In the genomic region with DNA sequence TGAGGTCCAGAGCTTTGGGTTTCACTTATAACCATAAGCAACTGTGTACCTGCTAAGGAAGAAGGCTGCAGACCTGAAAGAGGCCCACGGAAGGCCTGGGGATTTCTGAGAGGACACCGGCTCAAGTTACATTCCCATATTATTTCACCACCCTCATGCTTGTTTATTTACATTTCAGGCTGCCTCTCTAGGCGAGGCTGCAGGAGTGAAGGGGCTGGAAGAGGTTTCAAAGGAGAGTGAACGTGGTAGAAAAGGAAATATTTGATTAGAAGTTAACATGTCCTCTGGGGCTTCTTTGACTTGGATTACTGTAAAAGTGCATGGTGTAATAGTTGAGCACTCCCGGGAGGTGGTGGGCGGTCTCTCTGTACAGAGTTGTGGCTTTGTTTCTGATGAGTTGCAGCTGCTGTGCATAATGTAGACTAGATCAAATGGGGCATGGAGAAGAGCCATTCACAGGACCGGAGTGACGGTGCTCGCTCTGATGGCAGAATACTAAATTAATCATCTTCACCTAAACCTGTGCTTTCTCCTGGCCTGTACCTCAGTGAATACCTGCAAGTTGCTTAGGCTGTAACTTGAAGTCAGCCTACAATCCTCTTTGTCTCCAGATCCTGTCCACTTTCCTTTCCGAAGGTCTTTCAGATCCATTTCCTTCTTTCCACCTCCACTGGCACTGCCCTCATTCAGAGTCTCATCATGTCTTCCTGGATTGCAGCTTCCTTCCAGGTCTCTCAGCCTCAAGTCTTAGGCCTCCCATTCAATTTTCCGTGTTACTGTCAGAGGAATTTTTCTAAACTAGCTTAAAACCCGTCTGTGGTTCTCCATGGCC, we compare ENCODE assay signal across 1 cellular context.
TF ChIP-seq lines count a peak whose summit lies in the region.

No MANE protein-coding gene starts in this region.

TF ChIP-seq in HEK293, 187 proteins besides CTCF, POLR2A, EP300 and RAD21 (continued from another document and continues in another):
- TF ChIP-seq, protein P1, sequence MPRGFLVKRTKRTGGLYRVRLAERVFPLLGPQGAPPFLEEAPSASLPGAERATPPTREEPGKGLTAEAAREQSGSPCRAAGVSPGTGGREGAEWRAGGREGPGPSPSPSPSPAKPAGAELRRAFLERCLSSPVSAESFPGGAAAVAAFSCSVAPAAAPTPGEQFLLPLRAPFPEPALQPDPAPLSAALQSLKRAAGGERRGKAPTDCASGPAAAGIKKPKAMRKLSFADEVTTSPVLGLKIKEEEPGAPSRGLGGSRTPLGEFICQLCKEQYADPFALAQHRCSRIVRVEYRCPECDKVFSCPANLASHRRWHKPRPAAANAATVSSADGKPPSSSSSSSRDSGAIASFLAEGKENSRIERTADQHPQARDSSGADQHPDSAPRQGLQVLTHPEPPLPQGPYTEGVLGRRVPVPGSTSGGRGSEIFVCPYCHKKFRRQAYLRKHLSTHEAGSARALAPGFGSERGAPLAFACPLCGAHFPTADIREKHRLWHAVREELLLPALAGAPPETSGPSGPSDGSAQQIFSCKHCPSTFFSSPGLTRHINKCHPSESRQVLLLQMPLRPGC (tag by site-specific recombination; IDR thresholded peaks at IDR 0.05): peak; percentile 77; the same call in 1 of the 2 replicates
- peak; percentile 77; the same call in 1 of the 2 replicates for TF ChIP-seq ZNF423 (tag by site-specific recombination; IDR thresholded peaks at IDR 0.05)
- peak; percentile 82 for TF ChIP-seq ZNF2 (tag by site-specific recombination; IDR thresholded peaks at IDR 0.05)
- peak; percentile 34; the same call in 1 of the 2 replicates for TF ChIP-seq KLF7 (tag by site-specific recombination; IDR thresholded peaks at IDR 0.05; ENCODE audit: borderline replicate concordance)
- TF ChIP-seq, protein P2, sequence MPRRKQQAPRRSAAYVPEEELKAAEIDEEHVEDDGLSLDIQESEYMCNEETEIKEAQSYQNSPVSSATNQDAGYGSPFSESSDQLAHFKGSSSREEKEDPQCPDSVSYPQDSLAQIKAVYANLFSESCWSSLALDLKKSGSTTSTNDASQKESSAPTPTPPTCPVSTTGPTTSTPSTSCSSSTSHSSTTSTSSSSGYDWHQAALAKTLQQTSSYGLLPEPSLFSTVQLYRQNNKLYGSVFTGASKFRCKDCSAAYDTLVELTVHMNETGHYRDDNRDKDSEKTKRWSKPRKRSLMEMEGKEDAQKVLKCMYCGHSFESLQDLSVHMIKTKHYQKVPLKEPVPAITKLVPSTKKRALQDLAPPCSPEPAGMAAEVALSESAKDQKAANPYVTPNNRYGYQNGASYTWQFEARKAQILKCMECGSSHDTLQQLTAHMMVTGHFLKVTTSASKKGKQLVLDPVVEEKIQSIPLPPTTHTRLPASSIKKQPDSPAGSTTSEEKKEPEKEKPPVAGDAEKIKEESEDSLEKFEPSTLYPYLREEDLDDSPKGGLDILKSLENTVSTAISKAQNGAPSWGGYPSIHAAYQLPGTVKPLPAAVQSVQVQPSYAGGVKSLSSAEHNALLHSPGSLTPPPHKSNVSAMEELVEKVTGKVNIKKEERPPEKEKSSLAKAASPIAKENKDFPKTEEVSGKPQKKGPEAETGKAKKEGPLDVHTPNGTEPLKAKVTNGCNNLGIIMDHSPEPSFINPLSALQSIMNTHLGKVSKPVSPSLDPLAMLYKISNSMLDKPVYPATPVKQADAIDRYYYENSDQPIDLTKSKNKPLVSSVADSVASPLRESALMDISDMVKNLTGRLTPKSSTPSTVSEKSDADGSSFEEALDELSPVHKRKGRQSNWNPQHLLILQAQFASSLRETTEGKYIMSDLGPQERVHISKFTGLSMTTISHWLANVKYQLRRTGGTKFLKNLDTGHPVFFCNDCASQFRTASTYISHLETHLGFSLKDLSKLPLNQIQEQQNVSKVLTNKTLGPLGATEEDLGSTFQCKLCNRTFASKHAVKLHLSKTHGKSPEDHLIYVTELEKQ (tag by site-specific recombination; IDR thresholded peaks at IDR 0.05; ENCODE audit: borderline replicate concordance): peak; percentile 82; the same call in 1 of the 2 replicates
- TF ChIP-seq, protein P3, sequence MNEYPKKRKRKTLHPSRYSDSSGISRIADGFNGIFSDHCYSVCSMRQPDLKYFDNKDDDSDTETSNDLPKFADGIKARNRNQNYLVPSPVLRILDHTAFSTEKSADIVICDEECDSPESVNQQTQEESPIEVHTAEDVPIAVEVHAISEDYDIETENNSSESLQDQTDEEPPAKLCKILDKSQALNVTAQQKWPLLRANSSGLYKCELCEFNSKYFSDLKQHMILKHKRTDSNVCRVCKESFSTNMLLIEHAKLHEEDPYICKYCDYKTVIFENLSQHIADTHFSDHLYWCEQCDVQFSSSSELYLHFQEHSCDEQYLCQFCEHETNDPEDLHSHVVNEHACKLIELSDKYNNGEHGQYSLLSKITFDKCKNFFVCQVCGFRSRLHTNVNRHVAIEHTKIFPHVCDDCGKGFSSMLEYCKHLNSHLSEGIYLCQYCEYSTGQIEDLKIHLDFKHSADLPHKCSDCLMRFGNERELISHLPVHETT (tag by site-specific recombination; IDR thresholded peaks at IDR 0.05): peak; percentile 56; the same call in 1 of the 2 replicates
- TF ChIP-seq HOXC10 (CRISPR knock-in tag; IDR thresholded peaks at IDR 0.05): no peak
- TF ChIP-seq ZSCAN30 (tag by site-specific recombination; IDR thresholded peaks at IDR 0.05): peak; percentile 97; the same call in 1 of the 2 replicates
- TF ChIP-seq ZFHX2 (tag by site-specific recombination; conservative IDR thresholded peaks at IDR 0.05): peak; percentile 70
- TF ChIP-seq ZNF341 (tag by site-specific recombination; IDR thresholded peaks at IDR 0.05; ENCODE audit: low read depth): peak; percentile 50
- TF ChIP-seq ZNF23 (tag by site-specific recombination; IDR thresholded peaks at IDR 0.05; ENCODE audit: borderline replicate concordance): no peak
- no peak for TF ChIP-seq ZNF155 (tag by site-specific recombination; IDR thresholded peaks at IDR 0.05)
- TF ChIP-seq, protein P4, sequence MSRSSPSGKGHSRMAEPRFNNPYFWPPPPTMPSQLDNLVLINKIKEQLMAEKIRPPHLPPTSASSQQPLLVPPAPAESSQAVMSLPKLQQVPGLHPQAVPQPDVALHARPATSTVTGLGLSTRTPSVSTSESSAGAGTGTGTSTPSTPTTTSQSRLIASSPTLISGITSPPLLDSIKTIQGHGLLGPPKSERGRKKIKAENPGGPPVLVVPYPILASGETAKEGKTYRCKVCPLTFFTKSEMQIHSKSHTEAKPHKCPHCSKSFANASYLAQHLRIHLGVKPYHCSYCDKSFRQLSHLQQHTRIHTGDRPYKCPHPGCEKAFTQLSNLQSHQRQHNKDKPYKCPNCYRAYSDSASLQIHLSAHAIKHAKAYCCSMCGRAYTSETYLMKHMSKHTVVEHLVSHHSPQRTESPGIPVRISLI (tag by site-specific recombination; IDR thresholded peaks at IDR 0.05): no peak
- TF ChIP-seq ZEB2 (tag by site-specific recombination; IDR thresholded peaks at IDR 0.05): peak; percentile 85
- TF ChIP-seq SP7 (tag by site-specific recombination; IDR thresholded peaks at IDR 0.05): peak; percentile 91
- no peak for TF ChIP-seq ZNF112 (tag by site-specific recombination; IDR thresholded peaks at IDR 0.05)
- TF ChIP-seq KLF8 (tag by site-specific recombination; IDR thresholded peaks at IDR 0.05): peak; percentile 79; the same call in 1 of the 2 replicates
- TF ChIP-seq, protein P5, sequence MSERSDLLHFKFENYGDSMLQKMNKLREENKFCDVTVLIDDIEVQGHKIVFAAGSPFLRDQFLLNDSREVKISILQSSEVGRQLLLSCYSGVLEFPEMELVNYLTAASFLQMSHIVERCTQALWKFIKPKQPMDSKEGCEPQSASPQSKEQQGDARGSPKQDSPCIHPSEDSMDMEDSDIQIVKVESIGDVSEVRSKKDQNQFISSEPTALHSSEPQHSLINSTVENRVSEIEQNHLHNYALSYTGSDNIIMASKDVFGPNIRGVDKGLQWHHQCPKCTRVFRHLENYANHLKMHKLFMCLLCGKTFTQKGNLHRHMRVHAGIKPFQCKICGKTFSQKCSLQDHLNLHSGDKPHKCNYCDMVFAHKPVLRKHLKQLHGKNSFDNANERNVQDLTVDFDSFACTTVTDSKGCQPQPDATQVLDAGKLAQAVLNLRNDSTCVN (tag by site-specific recombination; optimal IDR thresholded peaks at IDR 0.05): no peak
- no peak for TF ChIP-seq ZNF837 (tag by site-specific recombination; IDR thresholded peaks at IDR 0.05)
- no peak for TF ChIP-seq ZNF311 (tag by site-specific recombination; IDR thresholded peaks at IDR 0.05; ENCODE audit: borderline replicate concordance)
- TF ChIP-seq, protein P6, sequence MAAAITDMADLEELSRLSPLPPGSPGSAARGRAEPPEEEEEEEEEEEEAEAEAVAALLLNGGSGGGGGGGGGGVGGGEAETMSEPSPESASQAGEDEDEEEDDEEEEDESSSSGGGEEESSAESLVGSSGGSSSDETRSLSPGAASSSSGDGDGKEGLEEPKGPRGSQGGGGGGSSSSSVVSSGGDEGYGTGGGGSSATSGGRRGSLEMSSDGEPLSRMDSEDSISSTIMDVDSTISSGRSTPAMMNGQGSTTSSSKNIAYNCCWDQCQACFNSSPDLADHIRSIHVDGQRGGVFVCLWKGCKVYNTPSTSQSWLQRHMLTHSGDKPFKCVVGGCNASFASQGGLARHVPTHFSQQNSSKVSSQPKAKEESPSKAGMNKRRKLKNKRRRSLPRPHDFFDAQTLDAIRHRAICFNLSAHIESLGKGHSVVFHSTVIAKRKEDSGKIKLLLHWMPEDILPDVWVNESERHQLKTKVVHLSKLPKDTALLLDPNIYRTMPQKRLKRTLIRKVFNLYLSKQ (tag by site-specific recombination; IDR thresholded peaks at IDR 0.05; ENCODE audit: borderline replicate concordance): no peak
- TF ChIP-seq GLIS2 (tag by site-specific recombination; IDR thresholded peaks at IDR 0.05): 0 out of 2 replicates have a peak, but pooled peaks have one; percentile 28
- no peak for TF ChIP-seq ZNF16 (tag by site-specific recombination; IDR thresholded peaks at IDR 0.05; ENCODE audit: low read depth)
- TF ChIP-seq, protein P7, sequence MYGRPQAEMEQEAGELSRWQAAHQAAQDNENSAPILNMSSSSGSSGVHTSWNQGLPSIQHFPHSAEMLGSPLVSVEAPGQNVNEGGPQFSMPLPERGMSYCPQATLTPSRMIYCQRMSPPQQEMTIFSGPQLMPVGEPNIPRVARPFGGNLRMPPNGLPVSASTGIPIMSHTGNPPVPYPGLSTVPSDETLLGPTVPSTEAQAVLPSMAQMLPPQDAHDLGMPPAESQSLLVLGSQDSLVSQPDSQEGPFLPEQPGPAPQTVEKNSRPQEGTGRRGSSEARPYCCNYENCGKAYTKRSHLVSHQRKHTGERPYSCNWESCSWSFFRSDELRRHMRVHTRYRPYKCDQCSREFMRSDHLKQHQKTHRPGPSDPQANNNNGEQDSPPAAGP (tag by site-specific recombination; IDR thresholded peaks at IDR 0.05): peak; percentile 95
- TF ChIP-seq, protein P8, sequence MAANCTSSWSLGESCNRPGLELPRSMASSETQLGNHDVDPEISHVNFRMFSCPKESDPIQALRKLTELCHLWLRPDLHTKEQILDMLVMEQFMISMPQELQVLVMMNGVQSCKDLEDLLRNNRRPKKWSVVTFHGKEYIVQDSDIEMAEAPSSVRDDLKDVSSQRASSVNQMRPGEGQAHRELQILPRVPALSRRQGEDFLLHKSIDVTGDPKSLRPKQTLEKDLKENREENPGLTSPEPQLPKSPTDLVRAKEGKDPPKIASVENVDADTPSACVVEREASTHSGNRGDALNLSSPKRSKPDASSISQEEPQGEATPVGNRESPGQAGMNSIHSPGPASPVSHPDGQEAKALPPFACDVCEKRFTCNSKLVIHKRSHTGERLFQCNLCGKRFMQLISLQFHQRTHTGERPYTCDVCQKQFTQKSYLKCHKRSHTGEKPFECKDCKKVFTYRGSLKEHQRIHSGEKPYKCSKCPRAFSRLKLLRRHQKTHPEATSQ (tag by site-specific recombination; IDR thresholded peaks at IDR 0.05): no peak
- TF ChIP-seq ZNF501 (tag by site-specific recombination; IDR thresholded peaks at IDR 0.05): 0 out of 2 replicates have a peak, but pooled peaks have one; percentile 29
- TF ChIP-seq ZNF184 (tag by site-specific recombination; IDR thresholded peaks at IDR 0.05): peak; percentile 19; the same call in 1 of the 2 replicates
- TF ChIP-seq MZF1 (tag by site-specific recombination; IDR thresholded peaks at IDR 0.05; ENCODE audit: borderline replicate concordance): peak; percentile 99
- TF ChIP-seq, protein P9, sequence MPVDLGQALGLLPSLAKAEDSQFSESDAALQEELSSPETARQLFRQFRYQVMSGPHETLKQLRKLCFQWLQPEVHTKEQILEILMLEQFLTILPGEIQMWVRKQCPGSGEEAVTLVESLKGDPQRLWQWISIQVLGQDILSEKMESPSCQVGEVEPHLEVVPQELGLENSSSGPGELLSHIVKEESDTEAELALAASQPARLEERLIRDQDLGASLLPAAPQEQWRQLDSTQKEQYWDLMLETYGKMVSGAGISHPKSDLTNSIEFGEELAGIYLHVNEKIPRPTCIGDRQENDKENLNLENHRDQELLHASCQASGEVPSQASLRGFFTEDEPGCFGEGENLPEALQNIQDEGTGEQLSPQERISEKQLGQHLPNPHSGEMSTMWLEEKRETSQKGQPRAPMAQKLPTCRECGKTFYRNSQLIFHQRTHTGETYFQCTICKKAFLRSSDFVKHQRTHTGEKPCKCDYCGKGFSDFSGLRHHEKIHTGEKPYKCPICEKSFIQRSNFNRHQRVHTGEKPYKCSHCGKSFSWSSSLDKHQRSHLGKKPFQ (tag by site-specific recombination; IDR thresholded peaks at IDR 0.05): peak; percentile 83
- no peak for TF ChIP-seq ZNF140 (tag by site-specific recombination; IDR thresholded peaks at IDR 0.05)
- TF ChIP-seq SP2 (tag by site-specific recombination; IDR thresholded peaks at IDR 0.05): peak; percentile 41; the same call in 1 of the 2 replicates
- TF ChIP-seq SP3 (tag by site-specific recombination; IDR thresholded peaks at IDR 0.05): peak; percentile 17; the same call in 1 of the 2 replicates
- peak; percentile 74 for TF ChIP-seq ZIC2 (tag by site-specific recombination; IDR thresholded peaks at IDR 0.05)
